In genomic region chr16:2210386-2211365, GRCh38 we compare ENCODE assay signal across 11 cellular contexts. TPM values are rescaled to one million over a fixed set of nuclear protein-coding genes. Genes with fewer than 3 reads are reported as not detected.
DNase-seq lines count a peak whose midpoint lies in the region; ATAC-seq and TF ChIP-seq lines count a peak whose summit lies in the region.
"Had no signal": no experiment of that assay in that cellular context is flagged by ENCODE, and none has a peak within 500 bp of the region (broad histone marks: within the 10 kb centered on the region; RNA-seq: fewer than 3 reads in every experiment).

TSS of gene BRICD5 (minus strand) at chr16:2210863. CDS start at chr16:2210833, 30 bp downstream.

- ATAC-seq in left ventricle myocardium superior (no peak), GM19023 (IDR thresholded peaks at IDR 0.05; ENCODE audit: unreplicated experiment) (no peak), GM21619 (IDR thresholded peaks at IDR 0.05; ENCODE audit: unreplicated experiment) (no peak)

- H3K27me3 ChIP-seq in testis, result no peaks in the 10 kb centered on the region
- H3K27me3 ChIP-seq: uterus had no signal

- H3K4me1 ChIP-seq in testis, result peaks cover 51% of the 10 kb centered on the region

- H3K36me3 ChIP-seq in testis (ENCODE audit: low read depth, missing control alignments), result no peaks in the 10 kb centered on the region
- H3K36me3 ChIP-seq: uterus had no signal

- no peak for DNase-seq in activated T-cell treated with anti-CD3 and anti-CD28 coated beads, Interleukin-2, amount 50 U/mL, for 24 hours
- no peak for DNase-seq in activated T-cell treated with anti-CD3 and anti-CD28 coated beads, Interleukin-2, amount 50 U/mL, for 1 hour
- DNase-seq in SK-N-DZ (ENCODE audit: low spot score), result peak; percentile 74
- no peak for DNase-seq in left ventricle myocardium superior
- peak; percentile 77 for DNase-seq in testis
- DNase-seq in foreskin melanocyte, result no peak
- DNase-seq: NCI-H2227 treated with DMSO at 0.1 percent for 48 hours; stimulated activated CD4-positive, alpha-beta T cell treated with anti-CD3 and anti-CD28 coated beads, Interleukin-4, amount 100 ng/mL, for 1 hour; uterus had no signal

- no peaks in the 10 kb centered on the region for H3K9me3 Mint-ChIP-seq in activated T-cell treated with anti-CD3 and anti-CD28 coated beads, Interleukin-2, amount 50 U/mL, for 24 hours

- peak within 1 kb of the TSS; percentile 88 for H3K4me3 Mint-ChIP-seq in activated T-cell treated with anti-CD3 and anti-CD28 coated beads, Interleukin-2, amount 50 U/mL, for 24 hours

- H3K9me3 ChIP-seq in testis, result no peaks in the 10 kb centered on the region
- H3K9me3 ChIP-seq: uterus had no signal

- H3K4me3 ChIP-seq in testis, result no peak within 1 kb of the TSS
- H3K4me3 ChIP-seq: uterus had no signal

- no peak for TF ChIP-seq POLR2A in testis (IDR thresholded peaks at IDR 0.05)

- H3K27ac ChIP-seq in testis, result no peak within 1 kb of the TSS
- H3K27ac ChIP-seq: uterus had no signal

- WGBS in testis, 2 donors, result 45 to 56% methylated on average over 15 to 24 of the region's 24 CpGs

- H3K27me3 Mint-ChIP-seq in activated T-cell treated with anti-CD3 and anti-CD28 coated beads, Interleukin-2, amount 50 U/mL, for 24 hours, result no peaks in the 10 kb centered on the region

- peak within 1 kb of the TSS; percentile 47 for H3K27ac Mint-ChIP-seq in activated T-cell treated with anti-CD3 and anti-CD28 coated beads, Interleukin-2, amount 50 U/mL, for 24 hours

- TF ChIP-seq CTCF in testis (IDR thresholded peaks at IDR 0.05), result no peak

- peaks cover 73% of the 10 kb centered on the region for H3K36me3 Mint-ChIP-seq in activated T-cell treated with anti-CD3 and anti-CD28 coated beads, Interleukin-2, amount 50 U/mL, for 24 hours (ENCODE audit: low read depth)

- peaks cover 39% of the 10 kb centered on the region for H3K4me1 Mint-ChIP-seq in activated T-cell treated with anti-CD3 and anti-CD28 coated beads, Interleukin-2, amount 50 U/mL, for 24 hours (ENCODE audit: low read depth)

- intact Hi-C loops in left ventricle myocardium superior (cut with micrococcal nuclease) (no loop called here), testis (cut with DNase I; ENCODE audit: low total_unique reads) (no loop called here)

RNA-seq across cellular contexts. Expression of gene BRICD5, which starts in this region (rescaled TPM):
- polyA plus RNA-seq in SK-N-DZ (2014; cell fraction: cytosol; rRNA removed), result 9.1 and 16.3 TPM in 2 replicates
- 103 and 141 TPM in 2 replicates for polyA plus RNA-seq in SK-N-DZ (2014; cell fraction: nucleus; rRNA removed)
- 10.0 TPM for total RNA-seq in left ventricle myocardium superior
- 10 to 100 TPM; 37.8 to 66.5 TPM for total RNA-seq in testis
- polyA plus RNA-seq in testis (ENCODE audit: insufficient read depth, low read depth, low replicate concordance), result 25.1 TPM

Comparison
In these comparisons a context has a peak if more than half of its experiments do, and no peak if none do; other contexts are left out.
1. DNase-seq: peak in SK-N-DZ (single experiment) and testis (single experiment); none in activated T-cell treated with anti-CD3 and anti-CD28 coated beads, Interleukin-2, amount 50 U/mL, for 24 hours (single experiment), activated T-cell treated with anti-CD3 and anti-CD28 coated beads, Interleukin-2, amount 50 U/mL, for 1 hour (single experiment), left ventricle myocardium superior (single experiment) and foreskin melanocyte (single experiment).